ENCODE assay signal across 1 cellular context in genomic region chr10:60434418-60435046, GRCh38.
A peak's percentile ranks its signal among the peaks of the same experiment; 100 is the strongest.
TF ChIP-seq lines count a peak whose summit lies in the region.

No MANE protein-coding gene starts in this region.

TF ChIP-seq in K562, 482 proteins besides CTCF, POLR2A, EP300 and RAD21 (continued from another document):
- TF ChIP-seq BRF2 (IDR thresholded peaks at IDR 0.05; ENCODE audit: borderline replicate concordance, insufficient read depth, insufficient read length) (no peak), PTRF (tag; IDR thresholded peaks at IDR 0.05) (0 out of 2 replicates have a peak, but pooled peaks have one; percentile 9), E2F8 (IDR thresholded peaks at IDR 0.05; ENCODE audit: low read depth, partially characterized antibody) (peak; percentile 16), ADNP (tag; IDR thresholded peaks at IDR 0.05) (0 out of 2 replicates have a peak, but pooled peaks have one; percentile 25), NFATC3 (IDR thresholded peaks at IDR 0.05) (no peak)
TF ChIP-seq in K562: peak in this region for 7.
